In genomic region chr15:92818658-92819311, GRCh38 we compare ENCODE assay signal across 10 cellular contexts.
A peak's percentile ranks its signal among the peaks of the same experiment; 100 is the strongest.
DNase-seq lines count a peak whose midpoint lies in the region; ATAC-seq and TF ChIP-seq lines count a peak whose summit lies in the region.
"Had no signal": no experiment of that assay in that cellular context is flagged by ENCODE, and none has a peak within 500 bp of the region (broad histone marks: within the 10 kb centered on the region; RNA-seq: fewer than 3 reads in every experiment).

No MANE protein-coding gene starts in this region.

- H3K4me2 ChIP-seq in PC-9 (peak overlapping the region; percentile 92), smooth muscle cell (peak overlapping the region; percentile 91)

- H3K4me1 ChIP-seq in PC-9 (replicated peaks; ENCODE audit: insufficient read depth) (peaks cover 57% of the 10 kb centered on the region), smooth muscle cell (ENCODE audit: low read depth) (peaks cover 60% of the 10 kb centered on the region)

- CTCF ChIA-PET in PC-9 (lab: Charles Lee), result no interaction called here

- no peak for ATAC-seq in HG02610 (IDR thresholded peaks at IDR 0.05; ENCODE audit: unreplicated experiment)
- no peak for ATAC-seq in HG03469 (IDR thresholded peaks at IDR 0.05; ENCODE audit: unreplicated experiment)

- H3K27ac ChIP-seq in PC-9 (peak overlapping the region; percentile 96), smooth muscle cell (ENCODE audit: low read depth) (peak overlapping the region; percentile 95)

- no peaks in the 10 kb centered on the region for H3K9me3 ChIP-seq in PC-9 (ENCODE audit: insufficient read depth, low read depth)
- no peaks in the 10 kb centered on the region for H3K9me3 ChIP-seq in smooth muscle cell (replicated peaks; ENCODE audit: low read depth)

- DNase-seq in NCI-H2081 (lab: John Stamatoyannopoulos, UW), result peak; percentile 42 to 74
- no peak for DNase-seq in NCI-H2081 treated with DMSO at 0.1 percent for 48 hours (lab: John Stamatoyannopoulos, UW)
- no peak for DNase-seq in PC-9
- DNase-seq in epithelial cell of proximal tubule (ENCODE audit: low read depth), result no peak
- DNase-seq in smooth muscle cell (lab: John Stamatoyannopoulos, UW; ENCODE audit: unreplicated experiment), result no peak
- no peak for DNase-seq in islet precursor cell
- DNase-seq: foreskin melanocyte, NCI-H2171 treated with DMSO at 0.1 percent for 48 hours had no signal

- peak overlapping the region; percentile 84 for H2AFZ ChIP-seq in PC-9
- peak overlapping the region; percentile 97 for H2AFZ ChIP-seq in smooth muscle cell (ENCODE audit: low read depth)

- H4K20me1 ChIP-seq in PC-9 (ENCODE audit: insufficient read depth) (no peaks in the 10 kb centered on the region), smooth muscle cell (ENCODE audit: low read depth) (no peaks in the 10 kb centered on the region)

- no peaks in the 10 kb centered on the region for H3K79me2 ChIP-seq in PC-9 (ENCODE audit: low read depth)
- peaks cover 7% of the 10 kb centered on the region for H3K79me2 ChIP-seq in smooth muscle cell (ENCODE audit: low read depth)

- H3K36me3 ChIP-seq in PC-9 (ENCODE audit: low read depth) (no peaks in the 10 kb centered on the region), smooth muscle cell (ENCODE audit: low read depth) (no peaks in the 10 kb centered on the region)

- H3K27me3 ChIP-seq in PC-9 (ENCODE audit: insufficient read depth, low read depth) (no peaks in the 10 kb centered on the region), smooth muscle cell (ENCODE audit: low read depth) (no peaks in the 10 kb centered on the region)

- no peaks in the 10 kb centered on the region for H3K9me2 ChIP-seq in PC-9 (ENCODE audit: insufficient read depth)

- no TSS peak for BruUV-seq in PC-9 (replicated peaks; lab: Mats Ljungman, UMichigan)

- POLR2A ChIA-PET in PC-9 (lab: Charles Lee; ENCODE audit: unreplicated experiment), result interaction anchor here (1.0 to 1.5 kb wide), 2 partner anchors 7 to 63 kb away, joined by 6 to 17 read pairs; no protein-coding TSS in a partner anchor

- TF ChIP-seq CTCF in PC-9 (conservative IDR thresholded peaks at IDR 0.05), result no peak
- TF ChIP-seq CTCF in epithelial cell of proximal tubule (conservative IDR thresholded peaks at IDR 0.05; ENCODE audit: low read depth, low read length), result no peak
- TF ChIP-seq CTCF in smooth muscle cell (IDR thresholded peaks at IDR 0.05; ENCODE audit: borderline replicate concordance, insufficient read depth, poor library complexity, severe bottlenecking), result no peak

- H3F3A ChIP-seq in PC-9 (ENCODE audit: insufficient read depth, low read depth) (peaks cover 47% of the 10 kb centered on the region), smooth muscle cell (ENCODE audit: low read depth) (peaks cover 19% of the 10 kb centered on the region)

- H3K9ac ChIP-seq in smooth muscle cell (ENCODE audit: low read depth), result peak overlapping the region; percentile 91

- H3K4me3 ChIP-seq in PC-9 (peak overlapping the region; percentile 56; the same call in 1 of the 2 replicates), epithelial cell of proximal tubule (ENCODE audit: low read depth, low read length) (peak overlapping the region; percentile 55), smooth muscle cell (peak overlapping the region; percentile 55)

- 34% methylated on average over 16 of the region's 16 CpGs for WGBS in smooth muscle cell (ENCODE audit: low lambda C conversion rate)

- intact Hi-C loops in PC-9 (cut with micrococcal nuclease; ENCODE audit: unreplicated experiment), result no loop called here

Comparison
In these comparisons a context has a peak if more than half of its experiments do, and no peak if none do; other contexts are left out.
1. DNase-seq: peak in NCI-H2081 (2 of 2); none in NCI-H2081 treated with DMSO at 0.1 percent for 48 hours (single experiment), PC-9 (0 of 2), epithelial cell of proximal tubule (single experiment), smooth muscle cell (single experiment) and islet precursor cell (single experiment).
2. Peak in every context shown above with its lines, with median percentiles within 50 percentile points of each other: H3K4me3 ChIP-seq.